In the genomic region with DNA sequence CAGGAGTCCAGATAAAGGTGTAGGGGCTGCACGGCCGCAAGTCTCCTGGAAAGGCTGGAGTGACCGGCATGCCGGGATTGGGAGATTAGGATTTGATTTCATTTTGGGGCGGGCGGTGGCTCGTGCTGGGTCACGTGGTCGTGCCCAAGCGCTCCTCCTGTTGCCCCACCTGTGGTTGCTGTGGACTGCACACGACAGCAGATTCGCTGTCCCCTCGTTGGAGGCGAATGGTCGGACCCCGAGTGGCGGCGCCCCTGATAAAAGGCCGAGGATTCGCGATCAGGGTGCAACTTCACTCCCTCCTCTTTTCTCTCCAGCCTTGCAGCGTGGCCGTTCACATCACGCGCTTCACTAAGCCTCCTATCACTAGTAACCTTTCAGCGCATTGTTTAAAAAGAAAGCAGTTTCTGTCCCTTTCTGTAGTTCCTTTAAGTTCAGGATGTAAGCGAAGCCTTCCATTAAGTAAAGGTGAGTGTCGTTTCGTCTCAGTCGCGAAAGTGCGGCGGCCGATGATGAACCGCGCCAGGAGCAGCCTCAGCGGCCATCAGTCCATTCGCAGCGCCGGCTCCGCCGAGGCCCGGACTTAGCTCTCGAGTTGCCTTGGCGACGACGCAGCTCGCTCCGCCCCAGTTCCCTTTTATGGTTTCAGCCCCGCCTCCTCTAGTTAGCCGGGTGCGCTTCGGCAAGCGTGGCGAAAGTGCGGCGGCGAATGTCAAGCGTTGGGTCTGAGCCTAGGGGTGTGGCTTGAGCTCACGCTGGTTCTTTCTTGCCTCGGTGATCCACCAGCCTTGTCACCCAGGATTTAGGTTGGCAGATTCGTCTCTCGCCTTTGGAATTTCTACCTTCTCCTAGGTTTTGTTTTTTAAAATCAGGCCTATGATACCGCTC, we compare ENCODE assay signal across 8 cellular contexts. TPM values are rescaled to one million over a fixed set of nuclear protein-coding genes. Genes with fewer than 3 reads are reported as not detected.
DNase-seq lines count a peak whose midpoint lies in the region; ATAC-seq and TF ChIP-seq lines count a peak whose summit lies in the region.

No MANE protein-coding gene starts in this region.

- peak overlapping the region; percentile 80 for H3K27ac ChIP-seq in DOHH2 (ENCODE audit: low read depth, low read length)
- H3K27ac ChIP-seq in GM23248: peak overlapping the region; percentile 95
- H3K27ac ChIP-seq in MM.1S (ENCODE audit: low read length): peak overlapping the region; percentile 91
- peak overlapping the region; percentile 99 for H3K27ac ChIP-seq in SK-N-MC
- peak overlapping the region; percentile 88 for H3K27ac ChIP-seq in temporal lobe (ENCODE audit: low read depth, low read length)

- peaks cover 13% of the 10 kb centered on the region for H3K36me3 Mint-ChIP-seq in activated naive CD8-positive, alpha-beta T cell treated with anti-CD3 and anti-CD28 coated beads, Interleukin-2, amount 10 ng/mL, durations not matched to agents 7 days and 5 days
- H3K36me3 Mint-ChIP-seq in glutamatergic neuron (ENCODE audit: unreplicated experiment): no peaks in the 10 kb centered on the region

- POLR2A ChIA-PET in activated naive CD8-positive, alpha-beta T cell treated with anti-CD3 and anti-CD28 coated beads, Interleukin-2, amount 10 ng/mL, durations not matched to agents 7 days and 5 days (lab: Charles Lee): interaction anchor here (0.8 to 2.9 kb wide), 9 partner anchors 12 to 87 kb away, joined by 3 to 36 read pairs (median 7); partner anchors contain the start of genes BLOC1S3, CLASRP and TRAPPC6A

- peak overlapping the region; percentile 88 for H2AFZ ChIP-seq in GM23248
- peak overlapping the region; percentile 60; the same call in 1 of the 2 replicates for H2AFZ ChIP-seq in MM.1S (ENCODE audit: low read length)

- peaks cover 21% of the 10 kb centered on the region for H3F3A ChIP-seq in DOHH2 (ENCODE audit: control insufficient read depth, insufficient read depth)
- H3F3A ChIP-seq in GM23248 (ENCODE audit: insufficient read depth): peaks cover 13% of the 10 kb centered on the region
- H3F3A ChIP-seq in MM.1S (ENCODE audit: insufficient read depth, low read length): peaks cover 26% of the 10 kb centered on the region

- H3K27me3 Mint-ChIP-seq in activated naive CD8-positive, alpha-beta T cell treated with anti-CD3 and anti-CD28 coated beads, Interleukin-2, amount 10 ng/mL, durations not matched to agents 7 days and 5 days: no peaks in the 10 kb centered on the region
- H3K27me3 Mint-ChIP-seq in glutamatergic neuron (ENCODE audit: unreplicated experiment): peaks cover 9% of the 10 kb centered on the region

- H3K27me3 ChIP-seq in DOHH2 (ENCODE audit: control insufficient read depth, low read length) (no peaks in the 10 kb centered on the region), GM23248 (replicated peaks; ENCODE audit: insufficient read depth) (no peaks in the 10 kb centered on the region), MM.1S (replicated peaks; ENCODE audit: insufficient read depth, low read length) (no peaks in the 10 kb centered on the region)

- H3K4me1 ChIP-seq in DOHH2 (ENCODE audit: control insufficient read depth, low read length) (peaks cover 27% of the 10 kb centered on the region), GM23248 (ENCODE audit: insufficient read depth) (0 out of 2 replicates have a peak, but pooled peaks cover 5% of the 10 kb centered on the region), MM.1S (ENCODE audit: low read length) (peaks cover 10% of the 10 kb centered on the region)

- peaks cover 51% of the 10 kb centered on the region for H3K4me1 Mint-ChIP-seq in activated naive CD8-positive, alpha-beta T cell treated with anti-CD3 and anti-CD28 coated beads, Interleukin-2, amount 10 ng/mL, durations not matched to agents 7 days and 5 days
- H3K4me1 Mint-ChIP-seq in glutamatergic neuron (ENCODE audit: low read depth, unreplicated experiment): peaks cover 22% of the 10 kb centered on the region

- H3K79me2 ChIP-seq in DOHH2 (ENCODE audit: control insufficient read depth, low read length) (peaks cover 61% of the 10 kb centered on the region), GM23248 (ENCODE audit: insufficient read depth) (peaks cover 45% of the 10 kb centered on the region), MM.1S (ENCODE audit: low read length) (peaks cover 43% of the 10 kb centered on the region)

- H3K27ac Mint-ChIP-seq in activated naive CD8-positive, alpha-beta T cell treated with anti-CD3 and anti-CD28 coated beads, Interleukin-2, amount 10 ng/mL, durations not matched to agents 7 days and 5 days: peak overlapping the region; percentile 98
- H3K27ac Mint-ChIP-seq in glutamatergic neuron (ENCODE audit: unreplicated experiment): peak overlapping the region; percentile 99

- H3K9me2 ChIP-seq in DOHH2 (replicated peaks; ENCODE audit: control insufficient read depth, low read length) (no peaks in the 10 kb centered on the region), GM23248 (ENCODE audit: insufficient read depth) (no peaks in the 10 kb centered on the region), MM.1S (replicated peaks; ENCODE audit: insufficient read depth, low read length) (no peaks in the 10 kb centered on the region)

- in situ Hi-C loops in GM23248 (cut with MboI): no loop called here

- H3K9me3 ChIP-seq in DOHH2 (ENCODE audit: control insufficient read depth, insufficient read depth, low read length) (no peaks in the 10 kb centered on the region), GM23248 (ENCODE audit: low read depth) (no peaks in the 10 kb centered on the region), MM.1S (replicated peaks; ENCODE audit: insufficient read depth, low read length) (no peaks in the 10 kb centered on the region), SK-N-MC (ENCODE audit: low read depth, low read length) (no peaks in the 10 kb centered on the region)

- H4K20me1 ChIP-seq in DOHH2 (ENCODE audit: control insufficient read depth, insufficient read depth, low read depth, low read length): peaks cover 18% of the 10 kb centered on the region; the same call in 1 of the 2 replicates
- no peaks in the 10 kb centered on the region for H4K20me1 ChIP-seq in GM23248 (ENCODE audit: insufficient read depth)
- no peaks in the 10 kb centered on the region; the same call in 1 of the 2 replicates for H4K20me1 ChIP-seq in MM.1S (ENCODE audit: insufficient read depth, low read length)

- H3K9ac ChIP-seq in GM23248 (peak overlapping the region; percentile 95), MM.1S (ENCODE audit: low read length) (peak overlapping the region; percentile 99), SK-N-MC (ENCODE audit: insufficient read length) (peak overlapping the region; percentile 100)

- ATAC-seq in activated naive CD8-positive, alpha-beta T cell treated with anti-CD3 and anti-CD28 coated beads, Interleukin-2, amount 10 ng/mL, durations not matched to agents 7 days and 5 days (ENCODE audit: low read depth): peak; percentile 50
- peak; percentile 89 for ATAC-seq in omental fat pad (ENCODE audit: low FRiP score)

- H3K4me3 Mint-ChIP-seq in activated naive CD8-positive, alpha-beta T cell treated with anti-CD3 and anti-CD28 coated beads, Interleukin-2, amount 10 ng/mL, durations not matched to agents 7 days and 5 days: peak overlapping the region; percentile 90
- H3K4me3 Mint-ChIP-seq in glutamatergic neuron (ENCODE audit: unreplicated experiment): peak overlapping the region; percentile 92

- H3K36me3 ChIP-seq in DOHH2 (ENCODE audit: control insufficient read depth, low read length): peaks cover 53% of the 10 kb centered on the region
- H3K36me3 ChIP-seq in GM23248 (ENCODE audit: low read depth): no peaks in the 10 kb centered on the region
- 0 out of 2 replicates have a peak, but pooled peaks cover 3% of the 10 kb centered on the region for H3K36me3 ChIP-seq in MM.1S (replicated peaks; ENCODE audit: insufficient read depth, low read length)
- peaks cover 27% of the 10 kb centered on the region for H3K36me3 ChIP-seq in SK-N-MC (ENCODE audit: insufficient read depth, low read length)

- DNase-seq in GM23248 (peak; percentile 99), MM.1S (peak; percentile 98), SK-N-MC (ENCODE audit: low read depth, low spot score) (peak; percentile 95), glutamatergic neuron (peak; percentile 99), omental fat pad (ENCODE audit: low spot score) (peak; percentile 94)
- DNase-seq in activated naive CD8-positive, alpha-beta T cell treated with anti-CD3 and anti-CD28 coated beads, Interleukin-2, amount 10 ng/mL, durations not matched to agents 7 days and 5 days: peak; percentile 91

- H3K4me3 ChIP-seq in DOHH2 (ENCODE audit: low read length) (peak overlapping the region; percentile 86), GM23248 (peak overlapping the region; percentile 91), MM.1S (ENCODE audit: low read length) (peak overlapping the region; percentile 89), SK-N-MC (peak overlapping the region; percentile 91)

- H3K4me2 ChIP-seq in DOHH2 (ENCODE audit: low read length) (peak overlapping the region; percentile 97), GM23248 (ENCODE audit: unreplicated experiment) (peak overlapping the region; percentile 99), MM.1S (ENCODE audit: low read depth, low read length) (peak overlapping the region; percentile 66; the same call in 1 of the 2 replicates)

- TF ChIP-seq CTCF in DOHH2 (IDR thresholded peaks at IDR 0.05; ENCODE audit: low read depth, low read length, poor library complexity, severe bottlenecking): no peak
- TF ChIP-seq CTCF in MM.1S (IDR thresholded peaks at IDR 0.05; ENCODE audit: low read length): no peak
- no peak for TF ChIP-seq CTCF in glutamatergic neuron (IDR thresholded peaks at IDR 0.05; ENCODE audit: partially characterized antibody, unreplicated experiment)
- TF ChIP-seq CTCF in omental fat pad (IDR thresholded peaks at IDR 0.05): no peak

- H3K9me3 Mint-ChIP-seq in activated naive CD8-positive, alpha-beta T cell treated with anti-CD3 and anti-CD28 coated beads, Interleukin-2, amount 10 ng/mL, durations not matched to agents 7 days and 5 days: no peaks in the 10 kb centered on the region
- peaks cover 17% of the 10 kb centered on the region for H3K9me3 Mint-ChIP-seq in glutamatergic neuron (ENCODE audit: unreplicated experiment)

- WGBS in GM23248 (ENCODE audit: low coverage in 1 of 2, low lambda C conversion rate in 2 of 2, missing lambda C conversion rate in 2 of 2), 2 experiments: 23 to 24% methylated on average over 59 to 63 of the region's 64 CpGs

RNA-seq across cellular contexts. Expression of gene PPP1R37, which starts 1.7 kb away (rescaled TPM):
- total RNA-seq in GM23248 (2014; rRNA removed; shearing (Covaris generic)): 39.2 and 43.8 TPM in 2 replicates
- 1.6 and 1.9 TPM in 2 replicates for polyA plus RNA-seq in GM23248 (2016; fragmentation: Nextera tagmentation; extraction: Ambion mirVana)
- 10 to 100 TPM; 29.5 to 31.9 TPM for total RNA-seq in activated naive CD8-positive, alpha-beta T cell treated with anti-CD3 and anti-CD28 coated beads, Interleukin-2, amount 10 ng/mL, durations not matched to agents 7 days and 5 days
- total RNA-seq in glutamatergic neuron (ENCODE audit: unreplicated experiment) (49.5 TPM), omental fat pad (10 to 100 TPM; 13.6 to 23.7 (median 19.4) TPM), temporal lobe (18.9 TPM)

RNA-seq across cellular contexts. Expression of gene GEMIN7, which starts 12.2 kb away (rescaled TPM):
- 22.5 and 25.3 TPM in 2 replicates for total RNA-seq in GM23248 (2014; rRNA removed; shearing (Covaris generic))
- 48.4 and 49.7 TPM in 2 replicates for polyA plus RNA-seq in GM23248 (2016; fragmentation: Nextera tagmentation; extraction: Ambion mirVana)
- total RNA-seq in activated naive CD8-positive, alpha-beta T cell treated with anti-CD3 and anti-CD28 coated beads, Interleukin-2, amount 10 ng/mL, durations not matched to agents 7 days and 5 days: 10 to 100 TPM; 24.8 to 26.2 TPM
- total RNA-seq in glutamatergic neuron (ENCODE audit: unreplicated experiment) (49.1 TPM), omental fat pad (10 to 100 TPM; 22.2 to 34.1 (median 27.9) TPM), temporal lobe (5.9 TPM)

RNA-seq across cellular contexts. Expression of gene ZNF296, which starts 15.0 kb away (rescaled TPM):
- total RNA-seq in GM23248 (2014; rRNA removed; shearing (Covaris generic)): 0.25 TPM in 1 of 2 replicates, not detected in the other
- polyA plus RNA-seq in GM23248 (2016; fragmentation: Nextera tagmentation; extraction: Ambion mirVana): 0.15 TPM in 1 of 2 replicates, not detected in the other
- 1 to 10 TPM; 4.8 TPM for total RNA-seq in activated naive CD8-positive, alpha-beta T cell treated with anti-CD3 and anti-CD28 coated beads, Interleukin-2, amount 10 ng/mL, durations not matched to agents 7 days and 5 days
- total RNA-seq in glutamatergic neuron (ENCODE audit: unreplicated experiment) (6.3 TPM), omental fat pad (1 to 10 TPM in 2 of 4 donors, under 1 TPM in 2; 0.31 to 1.7 (median 1.1) TPM), temporal lobe (under 0.01 TPM)

RNA-seq across cellular contexts. Expression of gene CLASRP, which starts 52.4 kb away (rescaled TPM):
- total RNA-seq in GM23248 (2014; rRNA removed; shearing (Covaris generic)): 12.3 and 45.1 TPM in 2 replicates
- polyA plus RNA-seq in GM23248 (2016; fragmentation: Nextera tagmentation; extraction: Ambion mirVana): 9.2 and 10.1 TPM in 2 replicates
- 100 to 1,000 TPM; 128 to 129 TPM for total RNA-seq in activated naive CD8-positive, alpha-beta T cell treated with anti-CD3 and anti-CD28 coated beads, Interleukin-2, amount 10 ng/mL, durations not matched to agents 7 days and 5 days
- total RNA-seq in glutamatergic neuron (ENCODE audit: unreplicated experiment) (127 TPM), omental fat pad (10 to 100 TPM; 49.3 to 78.2 (median 73.4) TPM), temporal lobe (6.6 TPM)

Comparison
In these comparisons a context has a peak if more than half of its experiments do, and no peak if none do; other contexts are left out.
1. Peak in every context shown above with its lines: DNase-seq, ATAC-seq, H3K4me3 ChIP-seq and H3K27ac ChIP-seq.